Comparison of ENCODE assay signal across 9 cellular contexts in genomic region chr10:13787015-13787421, GRCh38.
DNase-seq lines count a peak whose midpoint lies in the region; ATAC-seq and FAIRE-seq lines count a peak whose summit lies in the region.
"Had no signal": no experiment of that assay in that cellular context is flagged by ENCODE, and none has a peak within 500 bp of the region (broad histone marks: within the 10 kb centered on the region; RNA-seq: fewer than 3 reads in every experiment).

No MANE protein-coding gene starts in this region.

- no peak for FAIRE-seq in HTR-8/SVneo (lab: Jason Lieb, UNC)

- H3K4me1 Mint-ChIP-seq in activated T-cell treated with anti-CD3 and anti-CD28 coated beads, Interleukin-2, amount 50 U/mL, for 4 hours (ENCODE audit: low read depth), result peaks cover 12% of the 10 kb centered on the region

- no peaks in the 10 kb centered on the region for H3K27me3 ChIP-seq in SJCRH30
- H3K27me3 ChIP-seq: dorsolateral prefrontal cortex had no signal

- H3K9me3 ChIP-seq in SJCRH30 (replicated peaks), result no peaks in the 10 kb centered on the region

- no peak overlapping the region for H3K27ac ChIP-seq in SJCRH30

- no peaks in the 10 kb centered on the region for H3K36me3 Mint-ChIP-seq in activated T-cell treated with anti-CD3 and anti-CD28 coated beads, Interleukin-2, amount 50 U/mL, for 4 hours (ENCODE audit: insufficient read depth)

- peak; percentile 79 for ATAC-seq in GM19463 (IDR thresholded peaks at IDR 0.05; ENCODE audit: unreplicated experiment)
- ATAC-seq in activated T-cell treated with anti-CD3 and anti-CD28 coated beads, Interleukin-2, amount 50 U/mL, for 4 hours, result peak; percentile 93 to 95

- peak overlapping the region; percentile 58 for H3K4me3 Mint-ChIP-seq in activated T-cell treated with anti-CD3 and anti-CD28 coated beads, Interleukin-2, amount 50 U/mL, for 4 hours

- DNase-seq in AG08395 (ENCODE audit: low spot score) (peak; percentile 20), HTR-8/SVneo (ENCODE audit: insufficient read length, low spot score) (peak; percentile 42), iris pigment epithelial cell (ENCODE audit: low read depth) (peak; percentile 85), epidermal melanocyte (ENCODE audit: insufficient read length, low spot score) (no peak), SJCRH30 (no peak)
- DNase-seq in activated T-cell treated with anti-CD3 and anti-CD28 coated beads, Interleukin-2, amount 50 U/mL, for 4 hours, result peak; percentile 63
- DNase-seq in stimulated activated CD8-positive, alpha-beta memory T cell treated with anti-CD3 and anti-CD28 coated beads, Interleukin-15, amount 100 ng/mL, for 1 hour (ENCODE audit: low read depth), result peak; percentile 51

- peaks cover 37% of the 10 kb centered on the region for H3K4me1 ChIP-seq in SJCRH30

- H3K4me3 ChIP-seq in SJCRH30, result no peak overlapping the region
- H3K4me3 ChIP-seq: dorsolateral prefrontal cortex had no signal

- no peaks in the 10 kb centered on the region for H3K27me3 Mint-ChIP-seq in activated T-cell treated with anti-CD3 and anti-CD28 coated beads, Interleukin-2, amount 50 U/mL, for 4 hours (ENCODE audit: low read depth)

- no peaks in the 10 kb centered on the region for H3K36me3 ChIP-seq in SJCRH30

- H3K9me3 Mint-ChIP-seq in activated T-cell treated with anti-CD3 and anti-CD28 coated beads, Interleukin-2, amount 50 U/mL, for 4 hours, result no peaks in the 10 kb centered on the region

Comparison
In these comparisons a context has a peak if more than half of its experiments do, and no peak if none do; other contexts are left out.
1. DNase-seq: peak in AG08395 (single experiment), HTR-8/SVneo (single experiment), activated T-cell treated with anti-CD3 and anti-CD28 coated beads, Interleukin-2, amount 50 U/mL, for 4 hours (single experiment), iris pigment epithelial cell (single experiment) and stimulated activated CD8-positive, alpha-beta memory T cell treated with anti-CD3 and anti-CD28 coated beads, Interleukin-15, amount 100 ng/mL, for 1 hour (single experiment); none in epidermal melanocyte (single experiment) and SJCRH30 (0 of 2).